Comparison of ENCODE assay signal across 17 cellular contexts in genomic region chr16:22093952-22094351, GRCh38. TPM values are rescaled to one million over a fixed set of nuclear protein-coding genes. Genes with fewer than 3 reads are reported as not detected.
A peak's percentile ranks its signal among the peaks of the same experiment; 100 is the strongest.
DNase-seq lines count a peak whose midpoint lies in the region; ATAC-seq, FAIRE-seq and TF ChIP-seq lines count a peak whose summit lies in the region.
"Had no signal": no experiment of that assay in that cellular context is flagged by ENCODE, and none has a peak within 500 bp of the region (broad histone marks: within the 10 kb centered on the region; RNA-seq: fewer than 3 reads in every experiment).

No MANE protein-coding gene starts in this region.

- intact Hi-C loops in dorsolateral prefrontal cortex (cut with DNase I): loop anchor here in 1 of 2 donors (5.0 to 10.0 kb wide), 2 partner anchors 87 to 91 kb away; partner anchors contain the start of gene MOSMO

- FAIRE-seq in GM12891 (lab: Jason Lieb, UNC): no peak

- TF ChIP-seq POLR2A in GM12891 (IDR thresholded peaks at IDR 0.05; ENCODE audit: low read depth, low read length): no peak

- peak overlapping the region in 16 of 59 donors; percentile 3 to 40 (median 15) for H3K4me3 ChIP-seq in dorsolateral prefrontal cortex
- H3K4me3 ChIP-seq: SJSA1 had no signal

- ATAC-seq in GM18519 (IDR thresholded peaks at IDR 0.05; ENCODE audit: low FRiP score, unreplicated experiment) (no peak), HG02973 (IDR thresholded peaks at IDR 0.05; ENCODE audit: unreplicated experiment) (no peak)
- ATAC-seq: CD8-positive, alpha-beta T cell had no signal

- H3K27me3 ChIP-seq in dorsolateral prefrontal cortex: no peaks in the 10 kb centered on the region
- H3K27me3 ChIP-seq: BE2C, SJSA1 had no signal

- DNase-seq in GM12891 (ENCODE audit: insufficient read length, low spot score) (no peak), NOMO-1 treated with dmso at 0.1 percent for 144 hours (lab: John Stamatoyannopoulos, UW; ENCODE audit: unreplicated experiment) (peak; percentile 27), dorsolateral prefrontal cortex (peak in 2 of 10 donors; percentile 7 to 28), renal cortical epithelial cell (ENCODE audit: low read depth) (peak; percentile 36), 8988T (no peak)
- DNase-seq: ACHN; BE2C; CD8-positive, alpha-beta T cell; HCEC 1CT; NCI-H1092; NCI-H345; SW 1271 had no signal

- peak overlapping the region in 47 of 59 donors; percentile 4 to 84 (median 61) for H3K27ac ChIP-seq in dorsolateral prefrontal cortex
- H3K27ac ChIP-seq: SJSA1 had no signal

- no peak for TF ChIP-seq CTCF in dorsolateral prefrontal cortex (IDR thresholded peaks at IDR 0.05 in 54 of 56, conservative IDR thresholded peaks at IDR 0.05 in 2 of 56; ENCODE audit: low read depth in 1 of 56, partially characterized antibody in 56 of 56)

TF ChIP-seq in GM12891, 5 proteins besides CTCF, POLR2A, EP300 and RAD21:
- TF ChIP-seq SPI1 (IDR thresholded peaks at IDR 0.05; ENCODE audit: low read depth, low read length): peak; percentile 81
- TF ChIP-seq PAX5 (IDR thresholded peaks at IDR 0.05; ENCODE audit: insufficient read depth, low read length, severe bottlenecking): no peak
- no peak for TF ChIP-seq POLR2AphosphoS5 (IDR thresholded peaks at IDR 0.05; ENCODE audit: low read depth, low read length)

RNA-seq across cellular contexts. Expression of gene VWA3A, which starts 1.6 kb away (rescaled TPM):
- polyA plus RNA-seq in GM12891 (2012; ENCODE audit: low read depth, missing spikeins): not detected
- total RNA-seq in dorsolateral prefrontal cortex (10 to 100 TPM in 109 of 120 experiments, 1 to 10 TPM in 11; 4.7 to 39.2 (median 18.5) TPM), renal cortical epithelial cell (0.10 TPM in 1 of 2 replicates, not detected in the other)
- total RNA-seq: HT1080, SJSA1 had no signal
- polyA plus RNA-seq: IgD-negative memory B cell had no signal

Comparison
In these comparisons a context has a peak if more than half of its experiments do, and no peak if none do; other contexts are left out.
1. DNase-seq: peak in NOMO-1 treated with dmso at 0.1 percent for 144 hours (single experiment) and renal cortical epithelial cell (single experiment); none in GM12891 (single experiment) and 8988T (single experiment).